ENCODE assay signal across 11 cellular contexts in the genomic region with DNA sequence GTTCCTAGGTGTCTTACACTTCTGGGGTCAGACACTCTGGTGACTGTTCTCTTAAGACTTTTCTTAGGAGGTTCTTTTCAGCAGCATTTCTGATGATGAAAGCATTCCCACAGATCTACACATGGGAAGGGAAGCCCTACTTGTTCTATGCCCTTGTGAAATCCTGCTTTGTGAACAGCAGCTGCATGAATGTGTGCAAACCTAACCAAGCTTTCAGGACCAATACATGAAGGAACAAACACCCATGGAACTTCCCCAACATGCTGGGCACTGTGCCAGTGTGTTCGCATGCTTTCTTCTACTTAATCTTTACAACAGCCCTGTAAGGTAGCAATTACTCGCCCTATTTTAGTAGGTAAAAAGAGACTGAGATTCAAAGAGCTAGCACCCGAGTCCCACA.
DNase-seq lines count a peak whose midpoint lies in the region; ATAC-seq and TF ChIP-seq lines count a peak whose summit lies in the region.
"Had no signal": no experiment of that assay in that cellular context is flagged by ENCODE, and none has a peak within 500 bp of the region (broad histone marks: within the 10 kb centered on the region; RNA-seq: fewer than 3 reads in every experiment).

No MANE protein-coding gene starts in this region.

- DNase-seq in AG20443 (ENCODE audit: low spot score): peak; percentile 35
- DNase-seq in NCI-H2081 (lab: John Stamatoyannopoulos, UW): peak; percentile 22 to 60
- peak; percentile 72 for DNase-seq in epithelial cell of esophagus (ENCODE audit: low read depth)
- peak; percentile 74 for DNase-seq in medulla oblongata (ENCODE audit: extremely low spot score)
- no peak for DNase-seq in WTC11 (ENCODE audit: low spot score)
- DNase-seq in SHP77 treated with DMSO at 0.1 percent for 48 hours (lab: John Stamatoyannopoulos, UW): no peak
- no peak for DNase-seq in DMS53 treated with DMSO at 0.1 percent for 48 hours (lab: John Stamatoyannopoulos, UW; ENCODE audit: unreplicated experiment)
- DNase-seq in activated naive CD4-positive, alpha-beta T cell (lab: John Stamatoyannopoulos, UW): no peak
- DNase-seq: stimulated activated naive CD4-positive, alpha-beta T cell treated with Interleukin-2 at 50 U/mL for 16 hours had no signal

- no peaks in the 10 kb centered on the region for H3K36me3 Mint-ChIP-seq in WTC11
- H3K36me3 Mint-ChIP-seq: IgD-negative memory B cell had no signal

- TF ChIP-seq CTCF in epithelial cell of esophagus (IDR thresholded peaks at IDR 0.05; ENCODE audit: insufficient read depth, low read depth, low read length, missing control alignments): no peak
- no peak for TF ChIP-seq CTCF in WTC11 (IDR thresholded peaks at IDR 0.05)

- ATAC-seq in WTC11: no peak
- ATAC-seq: activated naive CD4-positive, alpha-beta T cell treated with anti-CD3 and anti-CD28 coated beads, Interleukin-2, amount 50 U/mL, for 72 hours had no signal

- H3K4me1 Mint-ChIP-seq in WTC11: 0 out of 2 replicates have a peak, but pooled peaks cover 4% of the 10 kb centered on the region
- H3K4me1 Mint-ChIP-seq: IgD-negative memory B cell had no signal

- H3K27ac Mint-ChIP-seq in WTC11: no peak overlapping the region
- H3K27ac Mint-ChIP-seq: activated naive CD4-positive, alpha-beta T cell treated with anti-CD3 and anti-CD28 coated beads, Interleukin-2, amount 50 U/mL, for 72 hours; IgD-negative memory B cell had no signal

- H3K9me3 Mint-ChIP-seq in WTC11: peaks cover 5% of the 10 kb centered on the region; the same call in 1 of the 2 replicates
- H3K9me3 Mint-ChIP-seq: IgD-negative memory B cell had no signal

- POLR2A ChIA-PET in WTC11 (lab: Charles Lee): no interaction called here

- H3K4me3 Mint-ChIP-seq in WTC11: no peak overlapping the region
- H3K4me3 Mint-ChIP-seq: IgD-negative memory B cell had no signal

- CTCF ChIA-PET in WTC11 (lab: Charles Lee): no interaction called here

- H3K27me3 Mint-ChIP-seq in WTC11 (ENCODE audit: low read depth): no peaks in the 10 kb centered on the region; the same call in 1 of the 2 replicates

- H3K4me3 ChIP-seq in epithelial cell of esophagus (ENCODE audit: low read length): no peak overlapping the region

TF ChIP-seq in WTC11, 78 proteins besides CTCF, POLR2A, EP300 and RAD21:
- TF ChIP-seq ESRRA (CRISPR knock-in tag; IDR thresholded peaks at IDR 0.05; ENCODE audit: borderline replicate concordance) (no peak), IRF2 (CRISPR knock-in tag; IDR thresholded peaks at IDR 0.05; ENCODE audit: borderline replicate concordance, low read depth) (no peak), ZNF423 (CRISPR knock-in tag; IDR thresholded peaks at IDR 0.05) (no peak)

Comparison
In these comparisons a context has a peak if more than half of its experiments do, and no peak if none do; other contexts are left out.
1. DNase-seq: peak in AG20443 (single experiment), NCI-H2081 (2 of 2), epithelial cell of esophagus (single experiment) and medulla oblongata (single experiment); none in WTC11 (single experiment), SHP77 treated with DMSO at 0.1 percent for 48 hours (single experiment), DMS53 treated with DMSO at 0.1 percent for 48 hours (single experiment) and activated naive CD4-positive, alpha-beta T cell (0 of 4).